Comparison of ENCODE assay signal across 30 cellular contexts in the genomic region with DNA sequence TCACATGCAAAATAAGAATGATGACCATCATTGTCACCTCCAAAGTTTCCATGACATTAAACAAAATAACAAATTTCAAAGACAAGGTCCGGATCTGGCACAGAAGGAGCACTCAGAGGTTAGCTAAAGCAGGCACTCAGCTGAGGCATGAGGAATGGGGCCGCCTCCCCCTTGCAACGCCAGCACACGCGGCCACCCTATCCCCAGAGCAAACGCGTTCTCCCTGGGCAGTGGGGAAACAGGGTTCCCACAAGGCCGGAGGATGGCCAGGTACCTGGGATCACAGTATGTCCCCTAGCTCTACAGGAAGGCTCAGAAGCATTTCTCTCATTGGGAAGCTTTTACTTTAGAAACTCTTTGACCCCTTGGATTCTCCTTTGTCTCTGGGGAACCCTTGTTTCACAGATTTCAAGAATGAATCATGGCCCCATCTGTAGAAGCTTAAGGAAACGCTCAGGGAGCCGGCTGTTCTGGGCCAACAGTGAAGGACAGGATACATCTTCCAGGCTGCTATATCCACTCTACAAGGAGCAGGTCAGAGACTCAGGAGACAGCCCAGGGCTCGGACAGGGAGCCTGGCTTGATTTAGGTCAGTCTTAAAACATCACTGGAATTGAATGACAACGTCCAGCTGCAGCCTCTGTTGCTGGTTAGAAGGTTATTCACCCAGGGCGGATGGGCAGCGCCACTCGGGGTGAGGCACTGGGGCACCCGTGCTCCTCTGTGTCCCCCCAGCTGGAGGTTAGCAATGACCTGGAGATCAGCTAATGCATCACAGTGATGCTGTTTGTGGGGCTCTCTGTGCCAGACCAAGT.
"Had no signal": no experiment of that assay in that cellular context is flagged by ENCODE, and none has a peak within 500 bp of the region (broad histone marks: within the 10 kb centered on the region; RNA-seq: fewer than 3 reads in every experiment).

No MANE protein-coding gene starts in this region.

- H3K27ac Mint-ChIP-seq: immature natural killer cell; mesothelial cell of epicardium; naive B cell; natural killer cell; nephron progenitor cell; neural progenitor cell; stimulated activated naive B cell treated with anti-CD40 and anti-IgM and Interleukin-4, amounts not matched to agents 10 μg/mL and 1 μg/mL and 100 μg/mL, for 72 hours had no signal

- ATAC-seq: heart left ventricle; left colon; left lung; lower lobe of right lung; natural killer cell; right lobe of liver; stimulated activated naive B cell treated with anti-CD40 and anti-IgM and Interleukin-4, amounts not matched to agents 10 μg/mL and 1 μg/mL and 100 μg/mL, for 72 hours; stimulated activated naive CD8-positive, alpha-beta T cell treated with anti-CD3 and anti-CD28 coated beads, Interleukin-15, Interleukin-2, amounts not matched to agents 100 U/mL and 50 U/mL, for 24 hours had no signal

- H3K4me1 ChIP-seq: heart left ventricle, left lung, lower lobe of right lung, parathyroid adenoma, psoas muscle, right lobe of liver, transverse colon, upper lobe of left lung had no signal

- H3K4me1 Mint-ChIP-seq: immature natural killer cell; naive B cell; natural killer cell; stimulated activated naive B cell treated with anti-CD40 and anti-IgM and Interleukin-4, amounts not matched to agents 10 μg/mL and 1 μg/mL and 100 μg/mL, for 72 hours had no signal

- H3K36me3 Mint-ChIP-seq: immature natural killer cell; mesothelial cell of epicardium; natural killer cell; neural progenitor cell; stimulated activated naive B cell treated with anti-CD40 and anti-IgM and Interleukin-4, amounts not matched to agents 10 μg/mL and 1 μg/mL and 100 μg/mL, for 72 hours had no signal

- H3K9me3 Mint-ChIP-seq: immature natural killer cell, natural killer cell, neural progenitor cell had no signal

- H3K4me3 ChIP-seq: heart left ventricle, left lung, lower lobe of right lung, neural progenitor cell, psoas muscle, right lobe of liver, skin epidermis, stomach, testis, thyroid gland, transverse colon, upper lobe of left lung had no signal

- DNase-seq: heart left ventricle; hypothalamus; immature natural killer cell; kidney; left colon; left lung; lower lobe of right lung; mesendoderm; naive B cell; natural killer cell; nephron progenitor cell; occipital lobe; psoas muscle; right lobe of liver; stimulated activated CD4-positive, alpha-beta T cell treated with anti-CD3 and anti-CD28 coated beads, Interleukin-12 subunit alpha, Interleukin-12 subunit beta, amount 100 ng/mL, for 4 hours; stimulated activated CD4-positive, alpha-beta T cell treated with anti-CD3 and anti-CD28 coated beads, Interleukin-15, amount 100 ng/mL, for 24 hours; stimulated activated CD4-positive, alpha-beta T cell treated with anti-CD3 and anti-CD28 coated beads, Interleukin-2, amount 100 ng/mL, for 24 hours; stimulated activated CD4-positive, alpha-beta T cell treated with anti-CD3 and anti-CD28 coated beads, Interleukin-4, amount 100 ng/mL, for 1 hour; stimulated activated naive B cell treated with anti-CD40 and anti-IgM and Interleukin-4, amounts not matched to agents 10 μg/mL and 1 μg/mL and 100 μg/mL, for 72 hours; stimulated activated naive CD8-positive, alpha-beta T cell treated with anti-CD3 and anti-CD28 coated beads, Interleukin-15, Interleukin-2, amounts not matched to agents 100 U/mL and 50 U/mL, for 24 hours; stomach; testis; thyroid gland; transverse colon; upper lobe of left lung had no signal

- H3K27me3 ChIP-seq: neural progenitor cell, right lobe of liver, testis, thyroid gland had no signal

- H3K27ac ChIP-seq: heart left ventricle, left lung, lower lobe of right lung, neural progenitor cell, neutrophil, parathyroid adenoma, psoas muscle, right lobe of liver, skin epidermis, stomach, testis, thyroid gland, transverse colon, upper lobe of left lung had no signal

- H3K36me3 ChIP-seq: heart left ventricle, left lung, lower lobe of right lung, neural progenitor cell, neutrophil, right lobe of liver, stomach, thyroid gland, transverse colon, upper lobe of left lung had no signal

- H3K4me3 Mint-ChIP-seq: immature natural killer cell; mesothelial cell of epicardium; naive B cell; natural killer cell; nephron progenitor cell; neural progenitor cell; stimulated activated naive B cell treated with anti-CD40 and anti-IgM and Interleukin-4, amounts not matched to agents 10 μg/mL and 1 μg/mL and 100 μg/mL, for 72 hours had no signal

- H3K9me3 ChIP-seq: left lung, lower lobe of right lung, neutrophil, psoas muscle, right lobe of liver, testis, thyroid gland, transverse colon, upper lobe of left lung had no signal
